ENCODE assay signal across 2 cellular contexts in the genomic region with DNA sequence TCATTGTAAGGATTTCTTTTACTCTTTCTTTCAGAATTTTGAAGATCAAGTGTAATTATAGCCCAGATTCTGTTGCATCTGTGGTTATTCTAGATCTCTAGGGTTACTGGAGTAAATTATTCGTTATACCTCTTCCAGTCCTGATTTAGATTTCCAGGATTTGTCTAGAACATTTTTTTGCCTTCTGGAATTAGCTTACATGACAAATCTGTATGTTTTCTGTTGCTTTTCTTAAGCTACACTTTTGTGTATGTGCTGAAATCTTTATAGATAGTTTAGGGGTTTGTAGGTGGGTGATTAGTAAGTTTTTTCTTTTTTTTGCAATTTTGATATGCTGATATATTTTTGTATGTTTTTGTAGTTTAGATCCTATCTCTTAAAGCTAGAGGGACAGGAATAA.
A peak's percentile ranks its signal among the peaks of the same experiment; 100 is the strongest.
TF ChIP-seq lines count a peak whose summit lies in the region.

No MANE protein-coding gene starts in this region.

TF ChIP-seq in HepG2, 621 proteins besides CTCF, POLR2A, EP300 and RAD21:
- peak; percentile 38 to 65; a peak in 3 of 4 replicates for TF ChIP-seq MAFK (conservative IDR thresholded peaks at IDR 0.05 in 1 of 2, IDR thresholded peaks at IDR 0.05 in 1 of 2; ENCODE audit: low read length in 2 of 2)
- peak; percentile 54; the same call in 1 of the 2 replicates for TF ChIP-seq MAFF (IDR thresholded peaks at IDR 0.05; ENCODE audit: low read depth, low read length)
- TF ChIP-seq KLF11 (CRISPR knock-in tag; IDR thresholded peaks at IDR 0.05), result no peak
- TF ChIP-seq THYN1 (CRISPR knock-in tag; IDR thresholded peaks at IDR 0.05; ENCODE audit: borderline replicate concordance, low read depth), result no peak
- TF ChIP-seq, protein P1, sequence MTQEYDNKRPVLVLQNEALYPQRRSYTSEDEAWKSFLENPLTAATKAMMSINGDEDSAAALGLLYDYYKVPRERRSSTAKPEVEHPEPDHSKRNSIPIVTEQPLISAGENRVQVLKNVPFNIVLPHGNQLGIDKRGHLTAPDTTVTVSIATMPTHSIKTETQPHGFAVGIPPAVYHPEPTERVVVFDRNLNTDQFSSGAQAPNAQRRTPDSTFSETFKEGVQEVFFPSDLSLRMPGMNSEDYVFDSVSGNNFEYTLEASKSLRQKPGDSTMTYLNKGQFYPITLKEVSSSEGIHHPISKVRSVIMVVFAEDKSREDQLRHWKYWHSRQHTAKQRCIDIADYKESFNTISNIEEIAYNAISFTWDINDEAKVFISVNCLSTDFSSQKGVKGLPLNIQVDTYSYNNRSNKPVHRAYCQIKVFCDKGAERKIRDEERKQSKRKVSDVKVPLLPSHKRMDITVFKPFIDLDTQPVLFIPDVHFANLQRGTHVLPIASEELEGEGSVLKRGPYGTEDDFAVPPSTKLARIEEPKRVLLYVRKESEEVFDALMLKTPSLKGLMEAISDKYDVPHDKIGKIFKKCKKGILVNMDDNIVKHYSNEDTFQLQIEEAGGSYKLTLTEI (CRISPR knock-in tag; conservative IDR thresholded peaks at IDR 0.05), result no peak
- TF ChIP-seq, protein P2, sequence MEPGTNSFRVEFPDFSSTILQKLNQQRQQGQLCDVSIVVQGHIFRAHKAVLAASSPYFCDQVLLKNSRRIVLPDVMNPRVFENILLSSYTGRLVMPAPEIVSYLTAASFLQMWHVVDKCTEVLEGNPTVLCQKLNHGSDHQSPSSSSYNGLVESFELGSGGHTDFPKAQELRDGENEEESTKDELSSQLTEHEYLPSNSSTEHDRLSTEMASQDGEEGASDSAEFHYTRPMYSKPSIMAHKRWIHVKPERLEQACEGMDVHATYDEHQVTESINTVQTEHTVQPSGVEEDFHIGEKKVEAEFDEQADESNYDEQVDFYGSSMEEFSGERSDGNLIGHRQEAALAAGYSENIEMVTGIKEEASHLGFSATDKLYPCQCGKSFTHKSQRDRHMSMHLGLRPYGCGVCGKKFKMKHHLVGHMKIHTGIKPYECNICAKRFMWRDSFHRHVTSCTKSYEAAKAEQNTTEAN (CRISPR knock-in tag; conservative IDR thresholded peaks at IDR 0.05), result no peak
- TF ChIP-seq, protein P3, sequence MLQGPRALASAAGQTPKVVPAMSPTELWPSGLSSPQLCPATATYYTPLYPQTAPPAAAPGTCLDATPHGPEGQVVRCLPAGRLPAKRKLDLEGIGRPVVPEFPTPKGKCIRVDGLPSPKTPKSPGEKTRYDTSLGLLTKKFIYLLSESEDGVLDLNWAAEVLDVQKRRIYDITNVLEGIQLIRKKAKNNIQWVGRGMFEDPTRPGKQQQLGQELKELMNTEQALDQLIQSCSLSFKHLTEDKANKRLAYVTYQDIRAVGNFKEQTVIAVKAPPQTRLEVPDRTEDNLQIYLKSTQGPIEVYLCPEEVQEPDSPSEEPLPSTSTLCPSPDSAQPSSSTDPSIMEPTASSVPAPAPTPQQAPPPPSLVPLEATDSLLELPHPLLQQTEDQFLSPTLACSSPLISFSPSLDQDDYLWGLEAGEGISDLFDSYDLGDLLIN (CRISPR knock-in tag; IDR thresholded peaks at IDR 0.05; ENCODE audit: borderline replicate concordance), result no peak
- no peak for TF ChIP-seq MBNL3 (CRISPR knock-in tag; conservative IDR thresholded peaks at IDR 0.05)
- TF ChIP-seq ATM (IDR thresholded peaks at IDR 0.05; ENCODE audit: borderline replicate concordance), result no peak
- no peak for TF ChIP-seq ZSCAN12 (CRISPR knock-in tag; IDR thresholded peaks at IDR 0.05)
- no peak for TF ChIP-seq NKX3-1 (CRISPR knock-in tag; IDR thresholded peaks at IDR 0.05)
- TF ChIP-seq JUN (CRISPR knock-in tag; IDR thresholded peaks at IDR 0.05), result no peak
- TF ChIP-seq GABPA (IDR thresholded peaks at IDR 0.05; ENCODE audit: low read depth, low read length), result no peak
- no peak for TF ChIP-seq GABPA (CRISPR knock-in tag; IDR thresholded peaks at IDR 0.05; ENCODE audit: low read depth)
- TF ChIP-seq ZNF496 (CRISPR knock-in tag; IDR thresholded peaks at IDR 0.05; ENCODE audit: insufficient replicate concordance), result no peak

TF ChIP-seq in K562, 482 proteins besides CTCF, POLR2A, EP300 and RAD21:
- TF ChIP-seq, protein P4, sequence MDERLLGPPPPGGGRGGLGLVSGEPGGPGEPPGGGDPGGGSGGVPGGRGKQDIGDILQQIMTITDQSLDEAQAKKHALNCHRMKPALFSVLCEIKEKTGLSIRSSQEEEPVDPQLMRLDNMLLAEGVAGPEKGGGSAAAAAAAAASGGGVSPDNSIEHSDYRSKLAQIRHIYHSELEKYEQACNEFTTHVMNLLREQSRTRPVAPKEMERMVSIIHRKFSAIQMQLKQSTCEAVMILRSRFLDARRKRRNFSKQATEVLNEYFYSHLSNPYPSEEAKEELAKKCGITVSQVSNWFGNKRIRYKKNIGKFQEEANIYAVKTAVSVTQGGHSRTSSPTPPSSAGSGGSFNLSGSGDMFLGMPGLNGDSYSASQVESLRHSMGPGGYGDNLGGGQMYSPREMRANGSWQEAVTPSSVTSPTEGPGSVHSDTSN (CRISPR knock-in tag; IDR thresholded peaks at IDR 0.05; ENCODE audit: low read depth), result no peak
- TF ChIP-seq, protein P4 (tag; conservative IDR thresholded peaks at IDR 0.05; ENCODE audit: low read depth), result no peak
- no peak for TF ChIP-seq KLF1 (tag; IDR thresholded peaks at IDR 0.05)
- no peak for TF ChIP-seq ZKSCAN8 (CRISPR knock-in tag; IDR thresholded peaks at IDR 0.05)
- TF ChIP-seq ZNF707 (CRISPR knock-in tag; conservative IDR thresholded peaks at IDR 0.05), result no peak
- TF ChIP-seq GTF2A2 (tag; IDR thresholded peaks at IDR 0.05), result no peak
- no peak for TF ChIP-seq SREBF2 (CRISPR knock-in tag; IDR thresholded peaks at IDR 0.05)
- no peak for TF ChIP-seq MYNN (IDR thresholded peaks at IDR 0.05)
- TF ChIP-seq MYNN (CRISPR knock-in tag; IDR thresholded peaks at IDR 0.05), result no peak
- TF ChIP-seq THRAP3 (IDR thresholded peaks at IDR 0.05; ENCODE audit: borderline replicate concordance), result no peak
- no peak for TF ChIP-seq SLC30A9 (CRISPR knock-in tag; IDR thresholded peaks at IDR 0.05)
- TF ChIP-seq ZNF445 (CRISPR knock-in tag; IDR thresholded peaks at IDR 0.05; ENCODE audit: low read depth), result no peak
- peak; percentile 59; the same call in 1 of the 2 replicates for TF ChIP-seq C11orf30 (IDR thresholded peaks at IDR 0.05; ENCODE audit: low read depth)
- no peak for TF ChIP-seq RBM25 (IDR thresholded peaks at IDR 0.05; ENCODE audit: low read depth, low read length, severe bottlenecking)
- no peak for TF ChIP-seq RBM22 (IDR thresholded peaks at IDR 0.05; ENCODE audit: low read depth, low read length, poor library complexity, severe bottlenecking)
- no peak for TF ChIP-seq RBM15 (IDR thresholded peaks at IDR 0.05; ENCODE audit: insufficient read depth, low read length)
- TF ChIP-seq CAMTA2 (CRISPR knock-in tag; conservative IDR thresholded peaks at IDR 0.05), result no peak
- TF ChIP-seq, protein P5, sequence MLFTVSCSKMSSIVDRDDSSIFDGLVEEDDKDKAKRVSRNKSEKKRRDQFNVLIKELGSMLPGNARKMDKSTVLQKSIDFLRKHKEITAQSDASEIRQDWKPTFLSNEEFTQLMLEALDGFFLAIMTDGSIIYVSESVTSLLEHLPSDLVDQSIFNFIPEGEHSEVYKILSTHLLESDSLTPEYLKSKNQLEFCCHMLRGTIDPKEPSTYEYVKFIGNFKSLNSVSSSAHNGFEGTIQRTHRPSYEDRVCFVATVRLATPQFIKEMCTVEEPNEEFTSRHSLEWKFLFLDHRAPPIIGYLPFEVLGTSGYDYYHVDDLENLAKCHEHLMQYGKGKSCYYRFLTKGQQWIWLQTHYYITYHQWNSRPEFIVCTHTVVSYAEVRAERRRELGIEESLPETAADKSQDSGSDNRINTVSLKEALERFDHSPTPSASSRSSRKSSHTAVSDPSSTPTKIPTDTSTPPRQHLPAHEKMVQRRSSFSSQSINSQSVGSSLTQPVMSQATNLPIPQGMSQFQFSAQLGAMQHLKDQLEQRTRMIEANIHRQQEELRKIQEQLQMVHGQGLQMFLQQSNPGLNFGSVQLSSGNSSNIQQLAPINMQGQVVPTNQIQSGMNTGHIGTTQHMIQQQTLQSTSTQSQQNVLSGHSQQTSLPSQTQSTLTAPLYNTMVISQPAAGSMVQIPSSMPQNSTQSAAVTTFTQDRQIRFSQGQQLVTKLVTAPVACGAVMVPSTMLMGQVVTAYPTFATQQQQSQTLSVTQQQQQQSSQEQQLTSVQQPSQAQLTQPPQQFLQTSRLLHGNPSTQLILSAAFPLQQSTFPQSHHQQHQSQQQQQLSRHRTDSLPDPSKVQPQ (CRISPR knock-in tag; IDR thresholded peaks at IDR 0.05; ENCODE audit: borderline replicate concordance), result no peak
- no peak for TF ChIP-seq CCNT2 (IDR thresholded peaks at IDR 0.05; ENCODE audit: borderline replicate concordance, extremely low read depth, insufficient read length, low read depth, low read length)
- TF ChIP-seq ZNF316 (IDR thresholded peaks at IDR 0.05), result peak; percentile 77
- peak; percentile 49; the same call in 1 of the 2 replicates for TF ChIP-seq MAFG (tag; conservative IDR thresholded peaks at IDR 0.05)
TF ChIP-seq in K562: peak in this region for 3.
